Comparison of ENCODE assay signal across 11 cellular contexts in genomic region chr4:163611784-163612445, GRCh38.
A peak's percentile ranks its signal among the peaks of the same experiment; 100 is the strongest.
DNase-seq lines count a peak whose midpoint lies in the region; ATAC-seq and TF ChIP-seq lines count a peak whose summit lies in the region.
"Had no signal": no experiment of that assay in that cellular context is flagged by ENCODE, and none has a peak within 500 bp of the region (broad histone marks: within the 10 kb centered on the region; RNA-seq: fewer than 3 reads in every experiment).

No MANE protein-coding gene starts in this region.

- DNase-seq in activated CD8-positive, alpha-beta memory T cell treated with anti-CD3 and anti-CD28 coated beads, Interleukin-2, amount 50 U/mL, for 48 hours, result no peak
- no peak for DNase-seq in GM13977 (ENCODE audit: low spot score)
- no peak for DNase-seq in posterior vena cava (ENCODE audit: low spot score)
- DNase-seq in NCI-H446 (lab: John Stamatoyannopoulos, UW), result no peak
- DNase-seq: activated CD4-positive, alpha-beta T cell treated with anti-CD3 and anti-CD28 coated beads for 48 hours; anterior cingulate cortex; CD4-positive, CD25-positive, alpha-beta regulatory T cell had no signal

- no peaks in the 10 kb centered on the region for H3K9me3 ChIP-seq in duodenal mucosa (ENCODE audit: control insufficient read depth in 1 of 2, low read length in 2 of 2)

- no peak for TF ChIP-seq POLR2A in GM18505 (IDR thresholded peaks at IDR 0.05; ENCODE audit: borderline replicate concordance, extremely low read depth, insufficient read depth, insufficient read length)

- H3K27me3 ChIP-seq in duodenal mucosa (ENCODE audit: control insufficient read depth in 1 of 2, insufficient read depth in 2 of 2, low read length in 2 of 2), result peaks cover 0 to 2% of the 10 kb centered on the region in 2 donors

- intact Hi-C loops in posterior vena cava (cut with DNase I), result no loop called here

- peak overlapping the region in 1 of 2 donors; percentile 30 for H3K9ac ChIP-seq in duodenal mucosa (ENCODE audit: low read depth in 1 of 2, low read length in 2 of 2)

- H3K4me3 ChIP-seq in duodenal mucosa (ENCODE audit: low read depth in 1 of 2, low read length in 2 of 2), result peak overlapping the region; percentile 2 to 42

- no peaks in the 10 kb centered on the region for H3K4me1 ChIP-seq in duodenal mucosa (ENCODE audit: control insufficient read depth in 1 of 2, insufficient read depth in 2 of 2, low read length in 2 of 2)

- H3K27ac ChIP-seq in duodenal mucosa (ENCODE audit: low read depth, low read length), result no peak overlapping the region

- no peak for TF ChIP-seq CTCF in GM13977 (IDR thresholded peaks at IDR 0.05; ENCODE audit: extremely low read depth, insufficient read depth, missing control alignments)

- in situ Hi-C loops in GM13977 (cut with MboI; ENCODE audit: low pct_unique_long_range_greater_than_20kb, low sequenced_read_pairs, unreplicated experiment), result no loop called here

- peak; percentile 69 for ATAC-seq in GM18505 (IDR thresholded peaks at IDR 0.05; ENCODE audit: unreplicated experiment)
- ATAC-seq in GM21381 (IDR thresholded peaks at IDR 0.05; ENCODE audit: unreplicated experiment), result peak; percentile 52
- ATAC-seq in HG03108 (IDR thresholded peaks at IDR 0.05; ENCODE audit: unreplicated experiment), result peak; percentile 74

- H3K36me3 ChIP-seq in duodenal mucosa (ENCODE audit: control insufficient read depth in 1 of 2, insufficient read depth in 2 of 2, low read length in 2 of 2), result no peaks in the 10 kb centered on the region
